Comparison of ENCODE assay signal across 1 cellular context in genomic region chr2:76958749-76959148, GRCh38.
TF ChIP-seq lines count a peak whose summit lies in the region.

No MANE protein-coding gene starts in this region.

TF ChIP-seq in WTC11, 78 proteins besides CTCF, POLR2A, EP300 and RAD21 (continued from another document and continues in another):
- TF ChIP-seq, protein P1, sequence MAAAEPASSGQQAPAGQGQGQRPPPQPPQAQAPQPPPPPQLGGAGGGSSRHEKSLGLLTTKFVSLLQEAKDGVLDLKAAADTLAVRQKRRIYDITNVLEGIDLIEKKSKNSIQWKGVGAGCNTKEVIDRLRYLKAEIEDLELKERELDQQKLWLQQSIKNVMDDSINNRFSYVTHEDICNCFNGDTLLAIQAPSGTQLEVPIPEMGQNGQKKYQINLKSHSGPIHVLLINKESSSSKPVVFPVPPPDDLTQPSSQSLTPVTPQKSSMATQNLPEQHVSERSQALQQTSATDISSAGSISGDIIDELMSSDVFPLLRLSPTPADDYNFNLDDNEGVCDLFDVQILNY (CRISPR knock-in tag; IDR thresholded peaks at IDR 0.05), result no peak
- TF ChIP-seq EMX1 (CRISPR knock-in tag; IDR thresholded peaks at IDR 0.05), result no peak
- no peak; the same call in 1 of the 2 replicates for TF ChIP-seq ZBTB43 (CRISPR knock-in tag; IDR thresholded peaks at IDR 0.05)
- TF ChIP-seq AFF4 (CRISPR knock-in tag; IDR thresholded peaks at IDR 0.05; ENCODE audit: borderline replicate concordance), result no peak
- TF ChIP-seq PRRX2 (CRISPR knock-in tag; IDR thresholded peaks at IDR 0.05), result no peak
- TF ChIP-seq, protein P2, sequence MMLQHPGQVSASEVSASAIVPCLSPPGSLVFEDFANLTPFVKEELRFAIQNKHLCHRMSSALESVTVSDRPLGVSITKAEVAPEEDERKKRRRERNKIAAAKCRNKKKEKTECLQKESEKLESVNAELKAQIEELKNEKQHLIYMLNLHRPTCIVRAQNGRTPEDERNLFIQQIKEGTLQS (CRISPR knock-in tag; conservative IDR thresholded peaks at IDR 0.05), result no peak
- no peak for TF ChIP-seq MLX (CRISPR knock-in tag; IDR thresholded peaks at IDR 0.05)
- TF ChIP-seq MXD4 (CRISPR knock-in tag; IDR thresholded peaks at IDR 0.05; ENCODE audit: borderline replicate concordance), result no peak
- TF ChIP-seq ZNF138 (CRISPR knock-in tag; conservative IDR thresholded peaks at IDR 0.05), result no peak
- no peak for TF ChIP-seq ATF1 (CRISPR knock-in tag; IDR thresholded peaks at IDR 0.05)
- no peak for TF ChIP-seq GTF2I (CRISPR knock-in tag; conservative IDR thresholded peaks at IDR 0.05)
- TF ChIP-seq OVOL2 (CRISPR knock-in tag; IDR thresholded peaks at IDR 0.05; ENCODE audit: borderline replicate concordance), result no peak
- no peak for TF ChIP-seq ATF2 (CRISPR knock-in tag; IDR thresholded peaks at IDR 0.05; ENCODE audit: borderline replicate concordance, low read depth)
- no peak for TF ChIP-seq ZNF121 (CRISPR knock-in tag; IDR thresholded peaks at IDR 0.05)
- TF ChIP-seq, protein P3, sequence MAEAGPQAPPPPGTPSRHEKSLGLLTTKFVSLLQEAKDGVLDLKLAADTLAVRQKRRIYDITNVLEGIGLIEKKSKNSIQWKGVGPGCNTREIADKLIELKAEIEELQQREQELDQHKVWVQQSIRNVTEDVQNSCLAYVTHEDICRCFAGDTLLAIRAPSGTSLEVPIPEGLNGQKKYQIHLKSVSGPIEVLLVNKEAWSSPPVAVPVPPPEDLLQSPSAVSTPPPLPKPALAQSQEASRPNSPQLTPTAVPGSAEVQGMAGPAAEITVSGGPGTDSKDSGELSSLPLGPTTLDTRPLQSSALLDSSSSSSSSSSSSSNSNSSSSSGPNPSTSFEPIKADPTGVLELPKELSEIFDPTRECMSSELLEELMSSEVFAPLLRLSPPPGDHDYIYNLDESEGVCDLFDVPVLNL (CRISPR knock-in tag; IDR thresholded peaks at IDR 0.05; ENCODE audit: borderline replicate concordance, low read depth), result no peak
- TF ChIP-seq ESRRA (CRISPR knock-in tag; IDR thresholded peaks at IDR 0.05; ENCODE audit: borderline replicate concordance), result peak; percentile 65; the same call in 1 of the 2 replicates
- TF ChIP-seq CBFB (CRISPR knock-in tag; IDR thresholded peaks at IDR 0.05; ENCODE audit: low read depth), result no peak
- TF ChIP-seq, protein P4, sequence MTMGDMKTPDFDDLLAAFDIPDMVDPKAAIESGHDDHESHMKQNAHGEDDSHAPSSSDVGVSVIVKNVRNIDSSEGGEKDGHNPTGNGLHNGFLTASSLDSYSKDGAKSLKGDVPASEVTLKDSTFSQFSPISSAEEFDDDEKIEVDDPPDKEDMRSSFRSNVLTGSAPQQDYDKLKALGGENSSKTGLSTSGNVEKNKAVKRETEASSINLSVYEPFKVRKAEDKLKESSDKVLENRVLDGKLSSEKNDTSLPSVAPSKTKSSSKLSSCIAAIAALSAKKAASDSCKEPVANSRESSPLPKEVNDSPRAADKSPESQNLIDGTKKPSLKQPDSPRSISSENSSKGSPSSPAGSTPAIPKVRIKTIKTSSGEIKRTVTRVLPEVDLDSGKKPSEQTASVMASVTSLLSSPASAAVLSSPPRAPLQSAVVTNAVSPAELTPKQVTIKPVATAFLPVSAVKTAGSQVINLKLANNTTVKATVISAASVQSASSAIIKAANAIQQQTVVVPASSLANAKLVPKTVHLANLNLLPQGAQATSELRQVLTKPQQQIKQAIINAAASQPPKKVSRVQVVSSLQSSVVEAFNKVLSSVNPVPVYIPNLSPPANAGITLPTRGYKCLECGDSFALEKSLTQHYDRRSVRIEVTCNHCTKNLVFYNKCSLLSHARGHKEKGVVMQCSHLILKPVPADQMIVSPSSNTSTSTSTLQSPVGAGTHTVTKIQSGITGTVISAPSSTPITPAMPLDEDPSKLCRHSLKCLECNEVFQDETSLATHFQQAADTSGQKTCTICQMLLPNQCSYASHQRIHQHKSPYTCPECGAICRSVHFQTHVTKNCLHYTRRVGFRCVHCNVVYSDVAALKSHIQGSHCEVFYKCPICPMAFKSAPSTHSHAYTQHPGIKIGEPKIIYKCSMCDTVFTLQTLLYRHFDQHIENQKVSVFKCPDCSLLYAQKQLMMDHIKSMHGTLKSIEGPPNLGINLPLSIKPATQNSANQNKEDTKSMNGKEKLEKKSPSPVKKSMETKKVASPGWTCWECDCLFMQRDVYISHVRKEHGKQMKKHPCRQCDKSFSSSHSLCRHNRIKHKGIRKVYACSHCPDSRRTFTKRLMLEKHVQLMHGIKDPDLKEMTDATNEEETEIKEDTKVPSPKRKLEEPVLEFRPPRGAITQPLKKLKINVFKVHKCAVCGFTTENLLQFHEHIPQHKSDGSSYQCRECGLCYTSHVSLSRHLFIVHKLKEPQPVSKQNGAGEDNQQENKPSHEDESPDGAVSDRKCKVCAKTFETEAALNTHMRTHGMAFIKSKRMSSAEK (CRISPR knock-in tag; IDR thresholded peaks at IDR 0.05; ENCODE audit: borderline replicate concordance), result no peak
- no peak for TF ChIP-seq TCF7 (CRISPR knock-in tag; IDR thresholded peaks at IDR 0.05; ENCODE audit: low read depth)
- TF ChIP-seq, protein P5, sequence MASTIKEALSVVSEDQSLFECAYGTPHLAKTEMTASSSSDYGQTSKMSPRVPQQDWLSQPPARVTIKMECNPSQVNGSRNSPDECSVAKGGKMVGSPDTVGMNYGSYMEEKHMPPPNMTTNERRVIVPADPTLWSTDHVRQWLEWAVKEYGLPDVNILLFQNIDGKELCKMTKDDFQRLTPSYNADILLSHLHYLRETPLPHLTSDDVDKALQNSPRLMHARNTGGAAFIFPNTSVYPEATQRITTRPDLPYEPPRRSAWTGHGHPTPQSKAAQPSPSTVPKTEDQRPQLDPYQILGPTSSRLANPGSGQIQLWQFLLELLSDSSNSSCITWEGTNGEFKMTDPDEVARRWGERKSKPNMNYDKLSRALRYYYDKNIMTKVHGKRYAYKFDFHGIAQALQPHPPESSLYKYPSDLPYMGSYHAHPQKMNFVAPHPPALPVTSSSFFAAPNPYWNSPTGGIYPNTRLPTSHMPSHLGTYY (CRISPR knock-in tag; IDR thresholded peaks at IDR 0.05), result no peak
- TF ChIP-seq, protein P6, sequence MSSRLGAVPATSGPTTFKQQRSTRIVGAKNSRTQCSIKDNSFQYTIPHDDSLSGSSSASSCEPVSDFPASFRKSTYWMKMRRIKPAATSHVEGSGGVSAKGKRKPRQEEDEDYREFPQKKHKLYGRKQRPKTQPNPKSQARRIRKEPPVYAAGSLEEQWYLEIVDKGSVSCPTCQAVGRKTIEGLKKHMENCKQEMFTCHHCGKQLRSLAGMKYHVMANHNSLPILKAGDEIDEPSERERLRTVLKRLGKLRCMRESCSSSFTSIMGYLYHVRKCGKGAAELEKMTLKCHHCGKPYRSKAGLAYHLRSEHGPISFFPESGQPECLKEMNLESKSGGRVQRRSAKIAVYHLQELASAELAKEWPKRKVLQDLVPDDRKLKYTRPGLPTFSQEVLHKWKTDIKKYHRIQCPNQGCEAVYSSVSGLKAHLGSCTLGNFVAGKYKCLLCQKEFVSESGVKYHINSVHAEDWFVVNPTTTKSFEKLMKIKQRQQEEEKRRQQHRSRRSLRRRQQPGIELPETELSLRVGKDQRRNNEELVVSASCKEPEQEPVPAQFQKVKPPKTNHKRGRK (CRISPR knock-in tag; IDR thresholded peaks at IDR 0.05; ENCODE audit: borderline replicate concordance), result no peak
- TF ChIP-seq ZNF219 (CRISPR knock-in tag; IDR thresholded peaks at IDR 0.05; ENCODE audit: borderline replicate concordance), result no peak
- TF ChIP-seq, protein P7, sequence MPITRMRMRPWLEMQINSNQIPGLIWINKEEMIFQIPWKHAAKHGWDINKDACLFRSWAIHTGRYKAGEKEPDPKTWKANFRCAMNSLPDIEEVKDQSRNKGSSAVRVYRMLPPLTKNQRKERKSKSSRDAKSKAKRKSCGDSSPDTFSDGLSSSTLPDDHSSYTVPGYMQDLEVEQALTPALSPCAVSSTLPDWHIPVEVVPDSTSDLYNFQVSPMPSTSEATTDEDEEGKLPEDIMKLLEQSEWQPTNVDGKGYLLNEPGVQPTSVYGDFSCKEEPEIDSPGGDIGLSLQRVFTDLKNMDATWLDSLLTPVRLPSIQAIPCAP (CRISPR knock-in tag; IDR thresholded peaks at IDR 0.05), result 0 out of 2 replicates have a peak, but pooled peaks have one; percentile 37
- 0 out of 2 replicates have a peak, but pooled peaks have one; percentile 17 for TF ChIP-seq ZNF281 (CRISPR knock-in tag; IDR thresholded peaks at IDR 0.05)
- 0 out of 2 replicates have a peak, but pooled peaks have one; percentile 65 for TF ChIP-seq SMAD4 (CRISPR knock-in tag; IDR thresholded peaks at IDR 0.05)
- TF ChIP-seq, protein P8, sequence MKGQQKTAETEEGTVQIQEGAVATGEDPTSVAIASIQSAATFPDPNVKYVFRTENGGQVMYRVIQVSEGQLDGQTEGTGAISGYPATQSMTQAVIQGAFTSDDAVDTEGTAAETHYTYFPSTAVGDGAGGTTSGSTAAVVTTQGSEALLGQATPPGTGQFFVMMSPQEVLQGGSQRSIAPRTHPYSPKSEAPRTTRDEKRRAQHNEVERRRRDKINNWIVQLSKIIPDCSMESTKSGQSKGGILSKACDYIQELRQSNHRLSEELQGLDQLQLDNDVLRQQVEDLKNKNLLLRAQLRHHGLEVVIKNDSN (CRISPR knock-in tag; IDR thresholded peaks at IDR 0.05), result peak; percentile 35; the same call in 1 of the 2 replicates
- no peak for TF ChIP-seq NR2C2 (CRISPR knock-in tag; IDR thresholded peaks at IDR 0.05)
- no peak for TF ChIP-seq ZBTB21 (CRISPR knock-in tag; IDR thresholded peaks at IDR 0.05; ENCODE audit: borderline replicate concordance)
- no peak for TF ChIP-seq ZNF263 (CRISPR knock-in tag; IDR thresholded peaks at IDR 0.05; ENCODE audit: low read depth)
- no peak for TF ChIP-seq FOXJ3 (CRISPR knock-in tag; IDR thresholded peaks at IDR 0.05; ENCODE audit: borderline replicate concordance)
- TF ChIP-seq, protein P9, sequence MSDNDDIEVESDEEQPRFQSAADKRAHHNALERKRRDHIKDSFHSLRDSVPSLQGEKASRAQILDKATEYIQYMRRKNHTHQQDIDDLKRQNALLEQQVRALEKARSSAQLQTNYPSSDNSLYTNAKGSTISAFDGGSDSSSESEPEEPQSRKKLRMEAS (CRISPR knock-in tag; IDR thresholded peaks at IDR 0.05), result no peak; the same call in 1 of the 2 replicates
